1 cellular context compared by ENCODE assay signal in genomic region chr12:50167026-50167742, GRCh38.
A peak's percentile ranks its signal among the peaks of the same experiment; 100 is the strongest.
TF ChIP-seq lines count a peak whose summit lies in the region.

CERS5 (minus strand) TSS chr12:50167369; CDS start chr12:50167297, 72 bp downstream.

TF ChIP-seq in WTC11, 78 proteins besides CTCF, POLR2A, EP300 and RAD21 (continued from another document):
- peak; percentile 75; the same call in 1 of the 2 replicates for TF ChIP-seq IRF1 (CRISPR knock-in tag; IDR thresholded peaks at IDR 0.05)
- TF ChIP-seq JUN (CRISPR knock-in tag; IDR thresholded peaks at IDR 0.05): 0 out of 2 replicates have a peak, but pooled peaks have one; percentile 51
- TF ChIP-seq RORB (CRISPR knock-in tag; IDR thresholded peaks at IDR 0.05): no peak
- TF ChIP-seq TEAD1 (CRISPR knock-in tag; IDR thresholded peaks at IDR 0.05): 0 out of 2 replicates have a peak, but pooled peaks have one; percentile 65
- peak; percentile 59; the same call in 1 of the 2 replicates for TF ChIP-seq ZNF416 (CRISPR knock-in tag; IDR thresholded peaks at IDR 0.05)
- no peak for TF ChIP-seq NR1H2 (CRISPR knock-in tag; IDR thresholded peaks at IDR 0.05)
- 0 out of 2 replicates have a peak, but pooled peaks have one; percentile 20 for TF ChIP-seq FOXP1 (CRISPR knock-in tag; IDR thresholded peaks at IDR 0.05; ENCODE audit: borderline replicate concordance)
- TF ChIP-seq ZBTB21 (CRISPR knock-in tag; IDR thresholded peaks at IDR 0.05; ENCODE audit: borderline replicate concordance): no peak
- peak; percentile 74; the same call in 1 of the 2 replicates for TF ChIP-seq SP1 (CRISPR knock-in tag; conservative IDR thresholded peaks at IDR 0.05)
- 0 out of 2 replicates have a peak, but pooled peaks have one; percentile 63 for TF ChIP-seq MYBL2 (CRISPR knock-in tag; IDR thresholded peaks at IDR 0.05)
- TF ChIP-seq NFATC4 (CRISPR knock-in tag; IDR thresholded peaks at IDR 0.05): no peak
- peak; percentile 81; the same call in 1 of the 2 replicates for TF ChIP-seq ARID4B (CRISPR knock-in tag; IDR thresholded peaks at IDR 0.05; ENCODE audit: borderline replicate concordance)
- TF ChIP-seq E2F4 (CRISPR knock-in tag; IDR thresholded peaks at IDR 0.05; ENCODE audit: borderline replicate concordance, low read depth): 0 out of 2 replicates have a peak, but pooled peaks have one; percentile 8
- no peak; the same call in 1 of the 2 replicates for TF ChIP-seq KAT7 (CRISPR knock-in tag; IDR thresholded peaks at IDR 0.05; ENCODE audit: borderline replicate concordance)
